ENCODE assay signal across 1 cellular context in genomic region chr5:75717082-75717922, GRCh38.
TF ChIP-seq lines count a peak whose summit lies in the region.

POC5 (minus strand) TSS chr5:75717437; CDS start chr5:75712937, 4,500 bp downstream.

TF ChIP-seq in liver, 16 proteins besides CTCF, POLR2A, EP300 and RAD21 (continued from another document):
- TF ChIP-seq ZBTB33 (IDR thresholded peaks at IDR 0.05) (peak; percentile 47), HNF4A (conservative IDR thresholded peaks at IDR 0.05) (peak; percentile 15 to 23), NR2F2 (IDR thresholded peaks at IDR 0.05) (no peak), RXRA (IDR thresholded peaks at IDR 0.05) (peak; percentile 23 to 29), FOXA1 (IDR thresholded peaks at IDR 0.05) (no peak), EGR1 (IDR thresholded peaks at IDR 0.05; ENCODE audit: low read depth in 2 of 2) (peak in 1 of 2 donors; percentile 59), GABPA (IDR thresholded peaks at IDR 0.05 in 1 of 2, conservative IDR thresholded peaks at IDR 0.05 in 1 of 2) (peak; percentile 76 to 85), FOXA2 (IDR thresholded peaks at IDR 0.05) (peak; percentile 14), JUND (IDR thresholded peaks at IDR 0.05) (no peak), SP1 (IDR thresholded peaks at IDR 0.05) (peak; percentile 99)
